ENCODE assay signal across 11 cellular contexts in the genomic region with DNA sequence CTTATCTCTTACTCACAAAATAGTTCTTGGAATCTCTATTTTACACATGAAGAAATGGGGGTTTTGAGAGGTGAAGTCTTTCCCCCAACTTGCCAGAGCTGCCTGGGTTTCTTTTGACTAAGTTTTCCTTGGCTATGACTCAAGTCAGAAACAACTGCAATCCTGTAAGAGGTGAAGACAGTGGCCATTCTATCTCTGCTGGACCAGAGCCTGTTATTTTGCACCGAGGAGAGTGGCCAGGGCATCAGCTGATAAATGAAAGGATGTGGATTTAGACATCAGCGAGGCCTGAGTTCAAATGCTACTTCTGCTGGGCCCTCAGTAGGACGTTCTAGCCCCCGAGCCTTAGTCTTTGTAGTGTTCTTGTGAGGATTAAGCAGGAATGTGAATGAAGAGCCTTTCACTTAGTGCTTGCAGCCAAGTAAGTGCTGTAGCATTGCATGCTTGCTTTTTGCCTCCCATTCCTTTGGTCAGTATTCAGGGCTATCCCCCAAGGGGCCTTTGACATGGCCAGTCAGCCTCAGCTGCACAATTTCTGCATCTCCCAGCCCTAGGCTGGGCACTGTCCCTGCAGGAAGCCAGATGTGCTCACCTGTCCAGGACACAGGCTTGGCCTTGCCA. TPM values are rescaled to one million over a fixed set of nuclear protein-coding genes. Genes with fewer than 3 reads are reported as not detected.
DNase-seq lines count a peak whose midpoint lies in the region; ATAC-seq and TF ChIP-seq lines count a peak whose summit lies in the region.
"Had no signal": no experiment of that assay in that cellular context is flagged by ENCODE, and none has a peak within 500 bp of the region (broad histone marks: within the 10 kb centered on the region; RNA-seq: fewer than 3 reads in every experiment).

No MANE protein-coding gene starts in this region.

- H3K27ac ChIP-seq in iPS-20b (ENCODE audit: low read length) = no peak overlapping the region
- H3K27ac ChIP-seq: testis had no signal

- no peaks in the 10 kb centered on the region for H3K27me3 Mint-ChIP-seq in activated CD4-positive, alpha-beta T cell treated with anti-CD3 and anti-CD28 coated beads, Interleukin-2, amount 10 ng/mL, durations not matched to agents 7 days and 5 days
- no peaks in the 10 kb centered on the region for H3K27me3 Mint-ChIP-seq in activated CD4-positive, alpha-beta memory T cell treated with anti-CD3 and anti-CD28 coated beads, Interleukin-2, amount 10 ng/mL, durations not matched to agents 7 days and 5 days
- no peaks in the 10 kb centered on the region for H3K27me3 Mint-ChIP-seq in endothelial cell (ENCODE audit: unreplicated experiment)

- H3K9me3 Mint-ChIP-seq in activated CD4-positive, alpha-beta T cell treated with anti-CD3 and anti-CD28 coated beads, Interleukin-2, amount 10 ng/mL, durations not matched to agents 7 days and 5 days = no peaks in the 10 kb centered on the region
- no peaks in the 10 kb centered on the region for H3K9me3 Mint-ChIP-seq in activated CD4-positive, alpha-beta memory T cell treated with anti-CD3 and anti-CD28 coated beads, Interleukin-2, amount 10 ng/mL, durations not matched to agents 7 days and 5 days
- no peaks in the 10 kb centered on the region for H3K9me3 Mint-ChIP-seq in stimulated activated effector memory CD8-positive, alpha-beta T cell treated with anti-CD3 and anti-CD28 coated beads, Interleukin-12 subunit alpha, Interleukin-12 subunit beta, amount 100 ng/mL, for 72 hours
- H3K9me3 Mint-ChIP-seq in endothelial cell (ENCODE audit: unreplicated experiment) = no peaks in the 10 kb centered on the region
- H3K9me3 Mint-ChIP-seq: T-helper 1 cell treated with Interleukin-12 subunit alpha and Interleukin-12 subunit beta and Interleukin-4 antibody, amounts not matched to agents 30 μg/mL and 1 μg/mL, for 36 hours had no signal

- H3K9ac ChIP-seq in iPS-20b (ENCODE audit: low read depth, low read length) = peak overlapping the region; percentile 21; the same call in 1 of the 2 replicates

- no peaks in the 10 kb centered on the region for H3K9me3 ChIP-seq in iPS-20b (ENCODE audit: insufficient read depth, low read depth, low read length)
- H3K9me3 ChIP-seq: testis had no signal

- no peaks in the 10 kb centered on the region for H3K27me3 ChIP-seq in iPS-20b (ENCODE audit: insufficient read depth, low read length)
- H3K27me3 ChIP-seq: testis had no signal

- no peaks in the 10 kb centered on the region for H3K36me3 Mint-ChIP-seq in activated CD4-positive, alpha-beta T cell treated with anti-CD3 and anti-CD28 coated beads, Interleukin-2, amount 10 ng/mL, durations not matched to agents 7 days and 5 days (ENCODE audit: low read depth)
- no peaks in the 10 kb centered on the region for H3K36me3 Mint-ChIP-seq in activated CD4-positive, alpha-beta memory T cell treated with anti-CD3 and anti-CD28 coated beads, Interleukin-2, amount 10 ng/mL, durations not matched to agents 7 days and 5 days (ENCODE audit: low read depth)
- peaks cover 11% of the 10 kb centered on the region for H3K36me3 Mint-ChIP-seq in stimulated activated effector memory CD8-positive, alpha-beta T cell treated with anti-CD3 and anti-CD28 coated beads, Interleukin-12 subunit alpha, Interleukin-12 subunit beta, amount 100 ng/mL, for 72 hours
- H3K36me3 Mint-ChIP-seq in endothelial cell (ENCODE audit: low read depth, unreplicated experiment) = peaks cover 6% of the 10 kb centered on the region

- no peaks in the 10 kb centered on the region for H3K36me3 ChIP-seq in iPS-20b (ENCODE audit: insufficient read depth, low read depth, low read length)

- no peak overlapping the region for H3K4me3 ChIP-seq in iPS-20b (ENCODE audit: low read length)
- H3K4me3 ChIP-seq: testis had no signal

- CTCF ChIA-PET in activated CD4-positive, alpha-beta T cell treated with anti-CD3 and anti-CD28 coated beads, Interleukin-2, amount 10 ng/mL, durations not matched to agents 7 days and 5 days (lab: Charles Lee) = interaction anchor here (1.3 to 1.6 kb wide), 2 partner anchors 13 to 26 kb away, joined by 3 read pairs; no protein-coding TSS in a partner anchor
- CTCF ChIA-PET in activated CD4-positive, alpha-beta memory T cell treated with anti-CD3 and anti-CD28 coated beads, Interleukin-2, amount 10 ng/mL, durations not matched to agents 7 days and 5 days (lab: Charles Lee) = no interaction called here

- H3K4me1 ChIP-seq in iPS-20b (ENCODE audit: insufficient read depth, low read length) = peaks cover 60% of the 10 kb centered on the region

- no peak overlapping the region for H3K4me3 Mint-ChIP-seq in activated CD4-positive, alpha-beta T cell treated with anti-CD3 and anti-CD28 coated beads, Interleukin-2, amount 10 ng/mL, durations not matched to agents 7 days and 5 days
- peak overlapping the region; percentile 69 for H3K4me3 Mint-ChIP-seq in activated CD4-positive, alpha-beta memory T cell treated with anti-CD3 and anti-CD28 coated beads, Interleukin-2, amount 10 ng/mL, durations not matched to agents 7 days and 5 days
- peak overlapping the region; percentile 75 for H3K4me3 Mint-ChIP-seq in stimulated activated effector memory CD8-positive, alpha-beta T cell treated with anti-CD3 and anti-CD28 coated beads, Interleukin-12 subunit alpha, Interleukin-12 subunit beta, amount 100 ng/mL, for 72 hours
- no peak overlapping the region for H3K4me3 Mint-ChIP-seq in endothelial cell (ENCODE audit: unreplicated experiment)

- POLR2A ChIA-PET in activated CD4-positive, alpha-beta T cell treated with anti-CD3 and anti-CD28 coated beads, Interleukin-2, amount 10 ng/mL, durations not matched to agents 7 days and 5 days (lab: Charles Lee) = no interaction called here
- POLR2A ChIA-PET in activated CD4-positive, alpha-beta memory T cell treated with anti-CD3 and anti-CD28 coated beads, Interleukin-2, amount 10 ng/mL, durations not matched to agents 7 days and 5 days (lab: Charles Lee) = interaction anchor here (1.5 kb wide), 1 partner anchor 795 kb away, joined by 3 read pairs; no protein-coding TSS in a partner anchor

- no peak for DNase-seq in activated CD4-positive, alpha-beta T cell treated with anti-CD3 and anti-CD28 coated beads, Interleukin-2, amount 10 ng/mL, durations not matched to agents 7 days and 5 days
- DNase-seq in activated CD4-positive, alpha-beta T cell treated with anti-CD3 and anti-CD28 coated beads for 1 hour = no peak
- DNase-seq in activated CD4-positive, alpha-beta memory T cell treated with anti-CD3 and anti-CD28 coated beads, Interleukin-2, amount 10 ng/mL, durations not matched to agents 7 days and 5 days = no peak
- no peak for DNase-seq in stimulated activated effector memory CD8-positive, alpha-beta T cell treated with anti-CD3 and anti-CD28 coated beads, Interleukin-12 subunit alpha, Interleukin-12 subunit beta, amount 100 ng/mL, for 72 hours (ENCODE audit: low spot score in 2 of 2)
- DNase-seq in endothelial cell (ENCODE audit: low spot score) (no peak), RPMI8226 (no peak)
- DNase-seq: ACHN, testis had no signal

- no peak for TF ChIP-seq CTCF in endothelial cell (IDR thresholded peaks at IDR 0.05; ENCODE audit: unreplicated experiment)

- H3K27ac Mint-ChIP-seq in activated CD4-positive, alpha-beta T cell treated with anti-CD3 and anti-CD28 coated beads, Interleukin-2, amount 10 ng/mL, durations not matched to agents 7 days and 5 days = peak overlapping the region; percentile 85
- H3K27ac Mint-ChIP-seq in activated CD4-positive, alpha-beta memory T cell treated with anti-CD3 and anti-CD28 coated beads, Interleukin-2, amount 10 ng/mL, durations not matched to agents 7 days and 5 days = peak overlapping the region; percentile 92
- H3K27ac Mint-ChIP-seq in stimulated activated effector memory CD8-positive, alpha-beta T cell treated with anti-CD3 and anti-CD28 coated beads, Interleukin-12 subunit alpha, Interleukin-12 subunit beta, amount 100 ng/mL, for 72 hours = peak overlapping the region; percentile 95
- H3K27ac Mint-ChIP-seq in endothelial cell (ENCODE audit: unreplicated experiment) = no peak overlapping the region

- peaks cover 39% of the 10 kb centered on the region for H3K4me1 Mint-ChIP-seq in activated CD4-positive, alpha-beta T cell treated with anti-CD3 and anti-CD28 coated beads, Interleukin-2, amount 10 ng/mL, durations not matched to agents 7 days and 5 days
- H3K4me1 Mint-ChIP-seq in activated CD4-positive, alpha-beta memory T cell treated with anti-CD3 and anti-CD28 coated beads, Interleukin-2, amount 10 ng/mL, durations not matched to agents 7 days and 5 days = peaks cover 47% of the 10 kb centered on the region
- H3K4me1 Mint-ChIP-seq in stimulated activated effector memory CD8-positive, alpha-beta T cell treated with anti-CD3 and anti-CD28 coated beads, Interleukin-12 subunit alpha, Interleukin-12 subunit beta, amount 100 ng/mL, for 72 hours = peaks cover 70% of the 10 kb centered on the region
- peaks cover 46% of the 10 kb centered on the region for H3K4me1 Mint-ChIP-seq in endothelial cell (ENCODE audit: unreplicated experiment)

- ATAC-seq in stimulated activated effector memory CD8-positive, alpha-beta T cell treated with anti-CD3 and anti-CD28 coated beads, Interleukin-12 subunit alpha, Interleukin-12 subunit beta, amount 100 ng/mL, for 72 hours = peak; percentile 45
- ATAC-seq in GM18498 (IDR thresholded peaks at IDR 0.05; ENCODE audit: unreplicated experiment) = no peak

RNA-seq across cellular contexts. Expression of a gene that starts 30.3 kb away (rescaled TPM):
- total RNA-seq in activated CD4-positive, alpha-beta T cell treated with anti-CD3 and anti-CD28 coated beads, Interleukin-2, amount 10 ng/mL, durations not matched to agents 7 days and 5 days = 1 to 10 TPM in 1 of 2 experiments, under 1 TPM in 1; 0.60 to 1.3 TPM
- 1 to 10 TPM; 7.4 to 7.8 TPM for total RNA-seq in activated CD4-positive, alpha-beta memory T cell treated with anti-CD3 and anti-CD28 coated beads, Interleukin-2, amount 10 ng/mL, durations not matched to agents 7 days and 5 days
- 107 TPM for total RNA-seq in endothelial cell (ENCODE audit: unreplicated experiment)

RNA-seq across cellular contexts. Expression of a gene that starts 48.6 kb away (rescaled TPM):
- under 1 TPM in 1 of 2 experiments, not detected in 1; 0.25 TPM for total RNA-seq in activated CD4-positive, alpha-beta T cell treated with anti-CD3 and anti-CD28 coated beads, Interleukin-2, amount 10 ng/mL, durations not matched to agents 7 days and 5 days
- under 1 TPM; 0.08 to 0.18 TPM for total RNA-seq in activated CD4-positive, alpha-beta memory T cell treated with anti-CD3 and anti-CD28 coated beads, Interleukin-2, amount 10 ng/mL, durations not matched to agents 7 days and 5 days
- 15.9 TPM for total RNA-seq in endothelial cell (ENCODE audit: unreplicated experiment)

Comparison
In these comparisons a context has a peak if more than half of its experiments do, and no peak if none do; other contexts are left out.
1. H3K4me3 Mint-ChIP-seq: peak in activated CD4-positive, alpha-beta memory T cell treated with anti-CD3 and anti-CD28 coated beads, Interleukin-2, amount 10 ng/mL, durations not matched to agents 7 days and 5 days (single experiment) and stimulated activated effector memory CD8-positive, alpha-beta T cell treated with anti-CD3 and anti-CD28 coated beads, Interleukin-12 subunit alpha, Interleukin-12 subunit beta, amount 100 ng/mL, for 72 hours (single experiment); none in activated CD4-positive, alpha-beta T cell treated with anti-CD3 and anti-CD28 coated beads, Interleukin-2, amount 10 ng/mL, durations not matched to agents 7 days and 5 days (single experiment) and endothelial cell (single experiment).
2. RNA of a gene that starts 30.3 kb away (total RNA-seq): 107 TPM in endothelial cell (single experiment); 7.4 to 7.8 TPM in activated CD4-positive, alpha-beta memory T cell treated with anti-CD3 and anti-CD28 coated beads, Interleukin-2, amount 10 ng/mL, durations not matched to agents 7 days and 5 days and 0.60 to 1.3 TPM in activated CD4-positive, alpha-beta T cell treated with anti-CD3 and anti-CD28 coated beads, Interleukin-2, amount 10 ng/mL, durations not matched to agents 7 days and 5 days; every median in the first group is over 10 times any median in the second.
3. RNA of a gene that starts 48.6 kb away (total RNA-seq): 15.9 TPM in endothelial cell (single experiment); 0.25 TPM in activated CD4-positive, alpha-beta T cell treated with anti-CD3 and anti-CD28 coated beads, Interleukin-2, amount 10 ng/mL, durations not matched to agents 7 days and 5 days and 0.08 to 0.18 TPM in activated CD4-positive, alpha-beta memory T cell treated with anti-CD3 and anti-CD28 coated beads, Interleukin-2, amount 10 ng/mL, durations not matched to agents 7 days and 5 days; every median in the first group is over 10 times any median in the second.